1 cellular context compared by ENCODE assay signal in genomic region chr2:102065675-102066252, GRCh38.
TF ChIP-seq lines count a peak whose summit lies in the region.

No MANE protein-coding gene starts in this region.

TF ChIP-seq in A549, 52 proteins besides CTCF, POLR2A, EP300 and RAD21 (continued from another document):
- TF ChIP-seq E2F6 (IDR thresholded peaks at IDR 0.05; ENCODE audit: borderline replicate concordance, low read depth) (peak; percentile 84; the same call in 1 of the 2 replicates), REST (IDR thresholded peaks at IDR 0.05) (no peak), FOSL2 (IDR thresholded peaks at IDR 0.05) (peak; percentile 92), FOSL2 (CRISPR knock-in tag; IDR thresholded peaks at IDR 0.05) (peak; percentile 96), HOXA7 (CRISPR knock-in tag; IDR thresholded peaks at IDR 0.05) (no peak), SREBF2 (IDR thresholded peaks at IDR 0.05) (no peak)
